In genomic region chrX:120795301-120795700, GRCh38 we compare ENCODE assay signal across 16 cellular contexts.
"Had no signal": no experiment of that assay in that cellular context is flagged by ENCODE, and none has a peak within 500 bp of the region (broad histone marks: within the 10 kb centered on the region; RNA-seq: fewer than 3 reads in every experiment).

No MANE protein-coding gene starts in this region.

- H3K27me3 ChIP-seq: colonic mucosa, left lung, neutrophil had no signal

- H3K36me3 ChIP-seq: colonic mucosa, left lung, neutrophil had no signal

- H3K27me3 Mint-ChIP-seq: activated B cell treated with CpG ODN at 0.5 μM for 24 hours; activated CD4-positive, alpha-beta T cell treated with anti-CD3 and anti-CD28 coated beads, Interleukin-2, amount 10 ng/mL, durations not matched to agents 24 days and 14 days; activated naive CD8-positive, alpha-beta T cell treated with anti-CD3 and anti-CD28 coated beads for 36 hours had no signal

- H3K36me3 Mint-ChIP-seq: activated naive CD8-positive, alpha-beta T cell treated with anti-CD3 and anti-CD28 coated beads for 36 hours; natural killer cell had no signal

- DNase-seq: activated B cell treated with CpG ODN at 0.5 μM for 24 hours; activated CD4-positive, alpha-beta T cell treated with anti-CD3 and anti-CD28 coated beads, Interleukin-2, amount 10 ng/mL, durations not matched to agents 24 days and 14 days; activated CD8-positive, alpha-beta memory T cell treated with anti-CD3 and anti-CD28 coated beads, Interleukin-2, amount 50 U/mL, for 48 hours; activated naive CD8-positive, alpha-beta T cell treated with anti-CD3 and anti-CD28 coated beads for 36 hours; aorta; colonic mucosa; hippocampal formation; kidney; left lung; mesendoderm; natural killer cell; stimulated activated CD4-positive, alpha-beta T cell treated with anti-CD3 and anti-CD28 coated beads, Interleukin-2, amount 100 ng/mL, for 48 hours; stimulated activated naive CD4-positive, alpha-beta T cell had no signal

- H3K27ac Mint-ChIP-seq: activated B cell treated with CpG ODN at 0.5 μM for 24 hours; activated naive CD8-positive, alpha-beta T cell treated with anti-CD3 and anti-CD28 coated beads for 36 hours; natural killer cell; T-helper 2 cell treated with Interferon-gamma antibody and Interleukin-4, amounts not matched to agents 5 μg/mL and 100 μg/mL, for 36 hours had no signal

- H3K4me3 ChIP-seq: colonic mucosa, left lung had no signal

- H3K9me3 Mint-ChIP-seq: activated B cell treated with CpG ODN at 0.5 μM for 24 hours; activated CD4-positive, alpha-beta T cell treated with anti-CD3 and anti-CD28 coated beads, Interleukin-2, amount 10 ng/mL, durations not matched to agents 24 days and 14 days; activated naive CD8-positive, alpha-beta T cell treated with anti-CD3 and anti-CD28 coated beads for 36 hours; activated T-helper 1 cell treated with anti-CD3 and anti-CD28 coated beads, Interleukin-12 subunit alpha, Interleukin-12 subunit beta, Interleukin-2, Interleukin-4 antibody, amounts not matched to agents 30 ng/mL and 10 ng/mL and 1 ng/mL, durations not matched to agents 14 hours and 24 hours and 36 hours; natural killer cell; T-helper 2 cell treated with Interferon-gamma antibody and Interleukin-4, amounts not matched to agents 5 μg/mL and 100 μg/mL, for 36 hours had no signal

- H3K9me3 ChIP-seq: colonic mucosa, left lung, neutrophil had no signal

- ATAC-seq: left lung, natural killer cell had no signal

- H3K4me1 Mint-ChIP-seq: activated B cell treated with CpG ODN at 0.5 μM for 24 hours had no signal

- H3K4me3 Mint-ChIP-seq: activated B cell treated with CpG ODN at 0.5 μM for 24 hours; activated CD4-positive, alpha-beta T cell treated with anti-CD3 and anti-CD28 coated beads, Interleukin-2, amount 10 ng/mL, durations not matched to agents 24 days and 14 days; activated naive CD8-positive, alpha-beta T cell treated with anti-CD3 and anti-CD28 coated beads for 36 hours; activated T-helper 1 cell treated with anti-CD3 and anti-CD28 coated beads, Interleukin-12 subunit alpha, Interleukin-12 subunit beta, Interleukin-2, Interleukin-4 antibody, amounts not matched to agents 30 ng/mL and 10 ng/mL and 1 ng/mL, durations not matched to agents 14 hours and 24 hours and 36 hours; natural killer cell; T-helper 2 cell treated with Interferon-gamma antibody and Interleukin-4, amounts not matched to agents 5 μg/mL and 100 μg/mL, for 36 hours had no signal
